In genomic region chr10:75070478-75071163, GRCh38 we compare ENCODE assay signal across 22 cellular contexts. TPM values are rescaled to one million over a fixed set of nuclear protein-coding genes. Genes with fewer than 3 reads are reported as not detected.
DNase-seq lines count a peak whose midpoint lies in the region; ATAC-seq and TF ChIP-seq lines count a peak whose summit lies in the region.
"Had no signal": no experiment of that assay in that cellular context is flagged by ENCODE, and none has a peak within 500 bp of the region (broad histone marks: within the 10 kb centered on the region; RNA-seq: fewer than 3 reads in every experiment).

No MANE protein-coding gene starts in this region.

- H3K4me3 Mint-ChIP-seq in effector memory CD8-positive, alpha-beta T cell = no peak overlapping the region
- H3K4me3 Mint-ChIP-seq: natural killer cell treated with Interleukin-12 subunit alpha and Interleukin-12 subunit beta and Interleukin-15 and Interleukin-18, amount 100 ng/mL, for 72 hours; T-helper 1 cell treated with Interleukin-12 subunit alpha and Interleukin-12 subunit beta and Interleukin-4 antibody, amounts not matched to agents 30 μg/mL and 1 μg/mL, for 36 hours had no signal

- H3K9ac ChIP-seq in SK-N-MC (ENCODE audit: insufficient read length) = peak overlapping the region; percentile 20
- no peak overlapping the region for H3K9ac ChIP-seq in parathyroid adenoma

- H3K36me3 Mint-ChIP-seq in effector memory CD8-positive, alpha-beta T cell (ENCODE audit: insufficient read depth) = no peaks in the 10 kb centered on the region
- H3K36me3 Mint-ChIP-seq: natural killer cell treated with Interleukin-12 subunit alpha and Interleukin-12 subunit beta and Interleukin-15 and Interleukin-18, amount 100 ng/mL, for 72 hours had no signal

- H3K27me3 ChIP-seq in parathyroid adenoma (ENCODE audit: control insufficient read depth, insufficient read depth, low read length) = no peaks in the 10 kb centered on the region
- H3K27me3 ChIP-seq: BLaER1 treated with 17β-estradiol and CSF1 and Interleukin-3, amounts not matched to agents 10 nM and 100 nM; gastroesophageal sphincter; vagina had no signal

- peaks cover 10% of the 10 kb centered on the region for H3K4me1 ChIP-seq in parathyroid adenoma

- DNase-seq in CD1c-positive myeloid dendritic cell (ENCODE audit: extremely low spot score) = peak; percentile 82
- no peak for DNase-seq in SK-N-MC (ENCODE audit: low read depth, low spot score)
- no peak for DNase-seq in effector memory CD8-positive, alpha-beta T cell
- no peak for DNase-seq in sciatic nerve (ENCODE audit: low spot score)
- DNase-seq: ACHN; activated CD4-positive, alpha-beta T cell treated with anti-CD3 and anti-CD28 coated beads, Interleukin-2, amount 50 U/mL, for 1 hour; activated CD8-positive, alpha-beta memory T cell treated with anti-CD3 and anti-CD28 coated beads, Interleukin-2, amount 50 U/mL, for 48 hours; amniotic stem cell; NCI-H187; SHP77 treated with DMSO at 0.1 percent for 48 hours; stimulated activated CD4-positive, alpha-beta T cell treated with anti-CD3 and anti-CD28 coated beads, Interleukin-12 subunit alpha, Interleukin-12 subunit beta, amount 100 ng/mL, for 4 hours had no signal

- no peaks in the 10 kb centered on the region for H3K79me2 ChIP-seq in parathyroid adenoma

- H3K27ac Mint-ChIP-seq in effector memory CD8-positive, alpha-beta T cell = peak overlapping the region; percentile 65 to 87
- H3K27ac Mint-ChIP-seq: T-helper 1 cell treated with Interleukin-12 subunit alpha and Interleukin-12 subunit beta and Interleukin-4 antibody, amounts not matched to agents 30 μg/mL and 1 μg/mL, for 36 hours had no signal

- H3K27me3 Mint-ChIP-seq in effector memory CD8-positive, alpha-beta T cell = no peaks in the 10 kb centered on the region
- H3K27me3 Mint-ChIP-seq: natural killer cell treated with Interleukin-12 subunit alpha and Interleukin-12 subunit beta and Interleukin-15 and Interleukin-18, amount 100 ng/mL, for 72 hours had no signal

- peak overlapping the region; percentile 51 for H2AFZ ChIP-seq in parathyroid adenoma

- no peaks in the 10 kb centered on the region for H3K9me3 ChIP-seq in SK-N-MC (ENCODE audit: low read depth, low read length)
- H3K9me3 ChIP-seq in parathyroid adenoma (ENCODE audit: control insufficient read depth, low read length) = no peaks in the 10 kb centered on the region
- H3K9me3 ChIP-seq: BLaER1 treated with 17β-estradiol and CSF1 and Interleukin-3, amounts not matched to agents 10 nM and 100 nM; gastroesophageal sphincter; vagina had no signal

- no peaks in the 10 kb centered on the region for H3K9me3 Mint-ChIP-seq in effector memory CD8-positive, alpha-beta T cell
- H3K9me3 Mint-ChIP-seq: natural killer cell treated with Interleukin-12 subunit alpha and Interleukin-12 subunit beta and Interleukin-15 and Interleukin-18, amount 100 ng/mL, for 72 hours; T-helper 1 cell treated with Interleukin-12 subunit alpha and Interleukin-12 subunit beta and Interleukin-4 antibody, amounts not matched to agents 30 μg/mL and 1 μg/mL, for 36 hours had no signal

- intact Hi-C loops in sciatic nerve (cut with DNase I) = no loop called here

- no peak for TF ChIP-seq CTCF in parathyroid adenoma (IDR thresholded peaks at IDR 0.05)

- peaks cover 7 to 10% of the 10 kb centered on the region in 2 donors for H3K4me1 Mint-ChIP-seq in effector memory CD8-positive, alpha-beta T cell (ENCODE audit: low read depth in 2 of 2)

- no peaks in the 10 kb centered on the region for H3K36me3 ChIP-seq in SK-N-MC (ENCODE audit: insufficient read depth, low read length)
- H3K36me3 ChIP-seq in parathyroid adenoma (ENCODE audit: control insufficient read depth, insufficient read depth, low read length) = no peaks in the 10 kb centered on the region
- H3K36me3 ChIP-seq: BLaER1 treated with 17β-estradiol and CSF1 and Interleukin-3, amounts not matched to agents 10 nM and 100 nM; cardiac muscle cell; gastroesophageal sphincter; vagina had no signal

- H3K27ac ChIP-seq in SK-N-MC (0 out of 2 replicates have a peak overlapping the region, but pooled peaks have one; percentile 25), parathyroid adenoma (no peak overlapping the region)
- H3K27ac ChIP-seq: cardiac muscle cell, gastroesophageal sphincter, vagina had no signal

- no peak for ATAC-seq in effector memory CD8-positive, alpha-beta T cell (replicated peaks)
- no peak for ATAC-seq in GM21825 (IDR thresholded peaks at IDR 0.05; ENCODE audit: unreplicated experiment)
- no peak for ATAC-seq in sciatic nerve
- ATAC-seq in HG02763 (IDR thresholded peaks at IDR 0.05; ENCODE audit: unreplicated experiment) = no peak
- no peak for ATAC-seq in GM21619 (IDR thresholded peaks at IDR 0.05; ENCODE audit: unreplicated experiment)
- ATAC-seq: esophagus mucosa; gastroesophageal sphincter; natural killer cell treated with Interleukin-12 subunit alpha and Interleukin-12 subunit beta and Interleukin-15 and Interleukin-18, amount 100 ng/mL, for 72 hours had no signal

- H3K4me3 ChIP-seq in SK-N-MC (no peak overlapping the region), parathyroid adenoma (ENCODE audit: low read depth, low read length) (no peak overlapping the region)
- H3K4me3 ChIP-seq: BLaER1 treated with 17β-estradiol and CSF1 and Interleukin-3, amounts not matched to agents 10 nM and 100 nM; cardiac muscle cell; gastroesophageal sphincter; vagina had no signal

- peak overlapping the region; percentile 4 for H3K4me2 ChIP-seq in parathyroid adenoma (ENCODE audit: low read length)

RNA-seq across cellular contexts. Expression of gene SAMD8, which starts 40.8 kb away (rescaled TPM):
- 51.4 TPM for total RNA-seq in sciatic nerve
